In the genomic region with DNA sequence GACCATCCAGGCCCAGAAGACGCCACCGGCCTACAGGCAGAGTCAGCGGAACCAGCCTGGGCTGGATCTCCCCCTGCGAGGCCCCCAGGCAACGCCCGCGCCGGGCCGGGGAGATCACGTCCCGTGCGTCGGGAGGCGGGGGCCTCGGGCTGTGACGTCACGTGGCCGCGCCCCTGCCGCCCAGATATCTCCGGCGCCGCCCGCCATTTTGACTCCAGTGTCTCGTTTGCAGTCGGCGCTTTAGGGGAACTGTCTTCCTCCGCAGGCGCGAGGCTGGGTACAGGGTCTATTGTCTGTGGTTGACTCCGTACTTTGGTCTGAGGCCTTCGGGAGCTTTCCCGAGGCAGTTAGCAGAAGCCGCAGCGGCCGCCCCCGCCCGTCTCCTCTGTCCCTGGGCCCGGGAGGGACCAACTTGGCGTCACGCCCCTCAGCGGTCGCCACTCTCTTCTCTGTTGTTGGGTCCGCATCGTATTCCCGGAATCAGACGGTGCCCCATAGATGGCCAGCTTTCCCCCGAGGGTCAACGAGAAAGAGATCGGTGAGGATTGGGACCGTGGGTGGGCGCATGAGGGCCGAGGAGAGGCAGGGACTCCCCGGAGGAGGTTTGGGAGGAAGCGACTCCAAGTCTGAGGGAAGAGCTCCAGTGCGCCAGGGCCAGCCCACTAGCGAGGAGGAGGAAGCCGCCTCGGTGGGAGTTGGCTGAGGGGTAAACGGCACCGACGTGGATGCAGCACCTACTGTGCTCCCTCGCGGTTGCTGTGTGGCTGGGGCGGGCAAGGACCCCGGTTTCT, we compare ENCODE assay signal across 8 cellular contexts. TPM values are rescaled to one million over a fixed set of nuclear protein-coding genes. Genes with fewer than 3 reads are reported as not detected.
DNase-seq lines count a peak whose midpoint lies in the region; ATAC-seq and TF ChIP-seq lines count a peak whose summit lies in the region.

A gene with protein sequence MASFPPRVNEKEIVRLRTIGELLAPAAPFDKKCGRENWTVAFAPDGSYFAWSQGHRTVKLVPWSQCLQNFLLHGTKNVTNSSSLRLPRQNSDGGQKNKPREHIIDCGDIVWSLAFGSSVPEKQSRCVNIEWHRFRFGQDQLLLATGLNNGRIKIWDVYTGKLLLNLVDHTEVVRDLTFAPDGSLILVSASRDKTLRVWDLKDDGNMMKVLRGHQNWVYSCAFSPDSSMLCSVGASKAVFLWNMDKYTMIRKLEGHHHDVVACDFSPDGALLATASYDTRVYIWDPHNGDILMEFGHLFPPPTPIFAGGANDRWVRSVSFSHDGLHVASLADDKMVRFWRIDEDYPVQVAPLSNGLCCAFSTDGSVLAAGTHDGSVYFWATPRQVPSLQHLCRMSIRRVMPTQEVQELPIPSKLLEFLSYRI (plus strand): TSS at position 217 of the 791 bp plus-strand sequence. CDS start 282 bp downstream, at position 499.

- H4K20me1 ChIP-seq in DND-41 (ENCODE audit: insufficient read depth, low read length) (peaks cover 23% of the 10 kb centered on the region), KMS-11 (ENCODE audit: insufficient read depth) (no peaks in the 10 kb centered on the region)

- H3K27ac ChIP-seq in DND-41 (ENCODE audit: low read length) (peak within 1 kb of the TSS; percentile 98), KMS-11 (peak within 1 kb of the TSS; percentile 92), muscle layer of duodenum (ENCODE audit: low read length) (peak within 1 kb of the TSS; percentile 100)

- ATAC-seq in DND-41 (ENCODE audit: insufficient read depth, low read depth) = peak; percentile 82
- peak; percentile 75 for ATAC-seq in GM21786 (IDR thresholded peaks at IDR 0.05; ENCODE audit: unreplicated experiment)
- peak; percentile 92 for ATAC-seq in esophagus mucosa

- H3K4me2 ChIP-seq in DND-41 (ENCODE audit: insufficient read depth, low read length) (peak within 1 kb of the TSS; percentile 71), KMS-11 (peak within 1 kb of the TSS; percentile 58)

- no peaks in the 10 kb centered on the region for H3K9me3 ChIP-seq in DND-41 (ENCODE audit: insufficient read depth, low read length, severe bottlenecking)
- no peaks in the 10 kb centered on the region for H3K9me3 ChIP-seq in muscle layer of duodenum (ENCODE audit: control insufficient read depth in 1 of 2, low read length in 2 of 2)

- TF ChIP-seq CTCF in DND-41 (IDR thresholded peaks at IDR 0.05; ENCODE audit: borderline replicate concordance, extremely low read depth, low read length, poor library complexity, severe bottlenecking) (peak; percentile 3), KMS-11 (conservative IDR thresholded peaks at IDR 0.05; ENCODE audit: low read depth, low read length) (no peak; the same call in 1 of the 2 replicates)

- peak within 1 kb of the TSS; percentile 95 for H3K9ac ChIP-seq in DND-41 (ENCODE audit: low read depth, low read length)
- H3K9ac ChIP-seq in KMS-11 = peak within 1 kb of the TSS; percentile 86

- H3K36me3 ChIP-seq in DND-41 (ENCODE audit: insufficient read depth, low read length) = peaks cover 14% of the 10 kb centered on the region; the same call in 1 of the 2 replicates
- no peaks in the 10 kb centered on the region for H3K36me3 ChIP-seq in KMS-11 (ENCODE audit: insufficient read depth)
- peaks cover 0 to 11% of the 10 kb centered on the region in 2 donors for H3K36me3 ChIP-seq in muscle layer of duodenum (ENCODE audit: control insufficient read depth in 1 of 2, insufficient read depth in 2 of 2, low read length in 2 of 2)

- peak; percentile 92 for DNase-seq in DND-41
- DNase-seq in activated T-cell treated with anti-CD3 and anti-CD28 coated beads, Interleukin-2, amount 50 U/mL, for 48 hours = peak; percentile 95
- DNase-seq in stimulated activated CD8-positive, alpha-beta memory T cell treated with anti-CD3 and anti-CD28 coated beads, Interleukin-7, amount 100 ng/mL, for 24 hours (ENCODE audit: low read depth) = peak; percentile 87

- H2AFZ ChIP-seq in DND-41 (ENCODE audit: low read depth, low read length) (peak within 1 kb of the TSS; percentile 88), KMS-11 (ENCODE audit: low read depth) (peak within 1 kb of the TSS; percentile 97)

- H3K27me3 ChIP-seq in DND-41 (ENCODE audit: insufficient read depth, low read length, poor library complexity) (no peaks in the 10 kb centered on the region), KMS-11 (ENCODE audit: insufficient read depth, low read depth) (no peaks in the 10 kb centered on the region), muscle layer of duodenum (ENCODE audit: low read depth, low read length) (no peaks in the 10 kb centered on the region)

- H3K4me1 ChIP-seq in DND-41 (ENCODE audit: insufficient read depth, low read length) = peaks cover 40% of the 10 kb centered on the region
- peaks cover 19% of the 10 kb centered on the region for H3K4me1 ChIP-seq in KMS-11 (ENCODE audit: low read depth, poor library complexity, severe bottlenecking)
- H3K4me1 ChIP-seq in muscle layer of duodenum (ENCODE audit: control insufficient read depth in 1 of 2, insufficient read depth in 2 of 2, low read length in 2 of 2) = peaks cover 5 to 20% of the 10 kb centered on the region in 2 donors

- peaks cover 51% of the 10 kb centered on the region for H3K79me2 ChIP-seq in DND-41 (ENCODE audit: insufficient read depth, low read length)
- H3K79me2 ChIP-seq in KMS-11 (ENCODE audit: insufficient read depth, low read depth) = peaks cover 41% of the 10 kb centered on the region

- H3K4me3 ChIP-seq in DND-41 (ENCODE audit: low read depth in 1 of 2, low read length in 2 of 2) = peak within 1 kb of the TSS; percentile 78 to 82
- peak within 1 kb of the TSS; percentile 65 for H3K4me3 ChIP-seq in KMS-11 (IDR thresholded peaks at IDR 0.05; ENCODE audit: insufficient read depth, low read depth, low read length)
- H3K4me3 ChIP-seq in muscle layer of duodenum (ENCODE audit: low read depth in 1 of 2, low read length in 2 of 2) = peak within 1 kb of the TSS; percentile 85 to 96

TF ChIP-seq in PFSK-1, 5 proteins besides CTCF, POLR2A, EP300 and RAD21:
- TF ChIP-seq SIN3A (IDR thresholded peaks at IDR 0.05; ENCODE audit: borderline replicate concordance, insufficient read depth, low read length) (0 out of 2 replicates have a peak, but pooled peaks have one; percentile 55), FOXP2 (optimal IDR thresholded peaks at IDR 0.05; ENCODE audit: borderline replicate concordance, extremely low read depth, extremely low read length, insufficient read depth) (peak; percentile 84), TAF1 (IDR thresholded peaks at IDR 0.05; ENCODE audit: borderline replicate concordance, insufficient read depth, low read length) (peak; percentile 97), POLR2AphosphoS5 (IDR thresholded peaks at IDR 0.05; ENCODE audit: low read depth, low read length) (peak; percentile 99)
- TF ChIP-seq, protein P1, sequence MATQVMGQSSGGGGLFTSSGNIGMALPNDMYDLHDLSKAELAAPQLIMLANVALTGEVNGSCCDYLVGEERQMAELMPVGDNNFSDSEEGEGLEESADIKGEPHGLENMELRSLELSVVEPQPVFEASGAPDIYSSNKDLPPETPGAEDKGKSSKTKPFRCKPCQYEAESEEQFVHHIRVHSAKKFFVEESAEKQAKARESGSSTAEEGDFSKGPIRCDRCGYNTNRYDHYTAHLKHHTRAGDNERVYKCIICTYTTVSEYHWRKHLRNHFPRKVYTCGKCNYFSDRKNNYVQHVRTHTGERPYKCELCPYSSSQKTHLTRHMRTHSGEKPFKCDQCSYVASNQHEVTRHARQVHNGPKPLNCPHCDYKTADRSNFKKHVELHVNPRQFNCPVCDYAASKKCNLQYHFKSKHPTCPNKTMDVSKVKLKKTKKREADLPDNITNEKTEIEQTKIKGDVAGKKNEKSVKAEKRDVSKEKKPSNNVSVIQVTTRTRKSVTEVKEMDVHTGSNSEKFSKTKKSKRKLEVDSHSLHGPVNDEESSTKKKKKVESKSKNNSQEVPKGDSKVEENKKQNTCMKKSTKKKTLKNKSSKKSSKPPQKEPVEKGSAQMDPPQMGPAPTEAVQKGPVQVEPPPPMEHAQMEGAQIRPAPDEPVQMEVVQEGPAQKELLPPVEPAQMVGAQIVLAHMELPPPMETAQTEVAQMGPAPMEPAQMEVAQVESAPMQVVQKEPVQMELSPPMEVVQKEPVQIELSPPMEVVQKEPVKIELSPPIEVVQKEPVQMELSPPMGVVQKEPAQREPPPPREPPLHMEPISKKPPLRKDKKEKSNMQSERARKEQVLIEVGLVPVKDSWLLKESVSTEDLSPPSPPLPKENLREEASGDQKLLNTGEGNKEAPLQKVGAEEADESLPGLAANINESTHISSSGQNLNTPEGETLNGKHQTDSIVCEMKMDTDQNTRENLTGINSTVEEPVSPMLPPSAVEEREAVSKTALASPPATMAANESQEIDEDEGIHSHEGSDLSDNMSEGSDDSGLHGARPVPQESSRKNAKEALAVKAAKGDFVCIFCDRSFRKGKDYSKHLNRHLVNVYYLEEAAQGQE (IDR thresholded peaks at IDR 0.05; ENCODE audit: insufficient read depth in 1 of 2, low read depth in 2 of 2, low read length in 2 of 2) = peak; percentile 36 to 67; a peak in 3 of 4 replicates

RNA-seq across cellular contexts. Expression of the gene that starts here (rescaled TPM):
- polyA plus RNA-seq in PFSK-1 (2012; ENCODE audit: insufficient read length, low read depth) = 78.7 TPM
- total RNA-seq in esophagus mucosa = 79.4 TPM

Comparison
In these comparisons a context has a peak if more than half of its experiments do, and no peak if none do; other contexts are left out.
1. Peak in every context shown above with its lines: DNase-seq, ATAC-seq, H3K4me3 ChIP-seq and H3K27ac ChIP-seq.